19 cellular contexts compared by ENCODE assay signal in the genomic region with DNA sequence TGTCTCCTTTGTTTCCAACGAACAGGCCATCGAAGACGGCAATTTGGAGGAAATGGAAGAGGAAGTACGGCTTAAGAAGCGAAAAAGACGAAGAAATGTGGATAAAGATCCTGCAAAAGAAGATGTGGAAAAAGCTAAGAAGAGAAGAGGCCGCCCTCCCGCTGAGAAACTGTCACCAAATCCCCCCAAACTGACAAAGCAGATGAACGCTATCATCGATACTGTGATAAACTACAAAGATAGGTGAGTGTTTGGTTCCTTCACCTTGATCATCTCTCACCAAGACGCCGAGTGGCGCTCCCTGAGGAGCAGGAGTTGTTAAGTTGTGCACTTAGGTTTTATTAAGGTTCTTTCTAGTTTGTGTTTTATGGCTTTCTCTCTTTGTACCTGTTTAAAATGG.
"Had no signal": no experiment of that assay in that cellular context is flagged by ENCODE, and none has a peak within 500 bp of the region (broad histone marks: within the 10 kb centered on the region; RNA-seq: fewer than 3 reads in every experiment).

No MANE protein-coding gene starts in this region.

- ATAC-seq: left lobe of liver; lower lobe of right lung; sciatic nerve; stimulated activated memory B cell treated with anti-CD40 and anti-IgM and Interleukin-4, amounts not matched to agents 10 μg/mL and 1 μg/mL and 100 μg/mL, for 72 hours had no signal

- H3K4me3 Mint-ChIP-seq: activated B cell treated with CpG ODN at 0.5 μM for 24 hours; activated CD4-positive, alpha-beta memory T cell treated with anti-CD3 and anti-CD28 coated beads for 36 hours; neural progenitor cell; stimulated activated memory B cell treated with anti-CD40 and anti-IgM and Interleukin-4, amounts not matched to agents 10 μg/mL and 1 μg/mL and 100 μg/mL, for 72 hours had no signal

- H3K27ac Mint-ChIP-seq: activated B cell treated with CpG ODN at 0.5 μM for 24 hours; activated CD4-positive, alpha-beta memory T cell treated with anti-CD3 and anti-CD28 coated beads for 36 hours; stimulated activated memory B cell treated with anti-CD40 and anti-IgM and Interleukin-4, amounts not matched to agents 10 μg/mL and 1 μg/mL and 100 μg/mL, for 72 hours had no signal

- H3K27me3 Mint-ChIP-seq: activated B cell treated with CpG ODN at 0.5 μM for 24 hours; activated CD4-positive, alpha-beta memory T cell treated with anti-CD3 and anti-CD28 coated beads for 36 hours; brain; stimulated activated memory B cell treated with anti-CD40 and anti-IgM and Interleukin-4, amounts not matched to agents 10 μg/mL and 1 μg/mL and 100 μg/mL, for 72 hours had no signal

- H3K27me3 ChIP-seq: neural progenitor cell, transverse colon had no signal

- H3K27ac ChIP-seq: lower lobe of right lung, neural progenitor cell, transverse colon had no signal

- H3K9me3 ChIP-seq: lower lobe of right lung, transverse colon had no signal

- H3K36me3 ChIP-seq: neural progenitor cell had no signal

- DNase-seq: activated B cell treated with CpG ODN at 0.5 μM for 24 hours; activated CD4-positive, alpha-beta memory T cell treated with anti-CD3 and anti-CD28 coated beads for 36 hours; activated CD4-positive, alpha-beta T cell treated with anti-CD3 and anti-CD28 coated beads for 4 hours; activated naive CD4-positive, alpha-beta T cell treated with Interleukin-2 at 50 U/mL for 16 hours; activated T-cell treated with anti-CD3 and anti-CD28 coated beads, Interleukin-2, amount 50 U/mL, for 48 hours; anterior cingulate cortex; erythroblast; foreskin fibroblast; kidney; lower lobe of right lung; stimulated activated CD4-positive, alpha-beta T cell treated with anti-CD3 and anti-CD28 coated beads, Interleukin-15, amount 100 ng/mL, for 24 hours; T-helper 9 cell; transverse colon had no signal

- H3K9me3 Mint-ChIP-seq: activated B cell treated with CpG ODN at 0.5 μM for 24 hours; activated CD4-positive, alpha-beta memory T cell treated with anti-CD3 and anti-CD28 coated beads for 36 hours; brain; neural progenitor cell; stimulated activated memory B cell treated with anti-CD40 and anti-IgM and Interleukin-4, amounts not matched to agents 10 μg/mL and 1 μg/mL and 100 μg/mL, for 72 hours had no signal

- H3K4me3 ChIP-seq: lower lobe of right lung, neural progenitor cell, smooth muscle cell, transverse colon had no signal
